Comparison of ENCODE assay signal across 24 cellular contexts in the genomic region with DNA sequence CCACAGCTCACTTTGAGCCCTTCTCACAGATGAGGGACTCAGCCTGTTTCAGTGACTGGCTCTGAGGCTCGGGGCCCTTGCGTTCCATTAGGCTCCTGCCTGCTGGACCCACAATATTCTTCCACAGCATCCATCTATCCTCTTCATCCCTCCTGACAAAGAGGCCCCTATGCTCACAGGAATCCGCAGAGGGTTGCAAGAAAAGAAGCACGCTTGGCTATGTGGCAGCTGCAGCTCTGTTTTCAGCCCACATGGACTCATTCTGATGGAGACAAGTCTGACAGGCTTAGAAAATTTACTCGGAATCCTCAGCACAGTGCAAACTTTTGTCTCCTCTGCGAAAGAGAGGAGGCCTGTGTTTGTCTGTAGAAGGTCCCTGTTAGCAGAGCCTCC.
"Had no signal": no experiment of that assay in that cellular context is flagged by ENCODE, and none has a peak within 500 bp of the region (broad histone marks: within the 10 kb centered on the region; RNA-seq: fewer than 3 reads in every experiment).

No MANE protein-coding gene starts in this region.

- H3K27ac ChIP-seq: psoas muscle, SK-N-MC, stomach, thoracic aorta, upper lobe of left lung had no signal

- H3K27me3 ChIP-seq: stomach, upper lobe of left lung had no signal

- H3K4me3 ChIP-seq: psoas muscle, SK-N-MC, stomach, thoracic aorta, upper lobe of left lung had no signal

- H3K4me1 ChIP-seq: psoas muscle, upper lobe of left lung had no signal

- DNase-seq: activated CD4-positive, alpha-beta T cell treated with anti-CD3 and anti-CD28 coated beads for 4 hours; activated CD4-positive, alpha-beta T cell treated with anti-CD3 and anti-CD28 coated beads, Interleukin-2, amount 50 U/mL, for 48 hours; activated CD4-positive, CD25-positive, alpha-beta regulatory T cell; activated gamma-delta T cell; activated T-cell treated with anti-CD3 and anti-CD28 coated beads, Interleukin-2, amount 50 U/mL, for 72 hours; effector memory CD8-positive, alpha-beta T cell; foreskin melanocyte; hippocampal formation; left colon; mesenchymal stem cell; naive B cell; psoas muscle; small intestine; stimulated activated CD4-positive, alpha-beta T cell treated with anti-CD3 and anti-CD28 coated beads, Interleukin-15, amount 100 ng/mL, for 24 hours; stomach; SW 1271; T-helper 17 cell; upper lobe of left lung had no signal

- ATAC-seq: activated naive CD4-positive, alpha-beta T cell treated with anti-CD3 and anti-CD28 coated beads, Interleukin-2, amount 50 U/mL, for 72 hours; activated T-cell treated with anti-CD3 and anti-CD28 coated beads, Interleukin-2, amount 50 U/mL, for 72 hours; effector memory CD8-positive, alpha-beta T cell; esophagus mucosa; left colon; psoas muscle; right cardiac atrium; stimulated activated memory B cell treated with anti-CD40 and anti-IgM and Interleukin-4, amounts not matched to agents 10 μg/mL and 1 μg/mL and 100 μg/mL, for 72 hours; T-helper 17 cell had no signal

- H3K9me3 ChIP-seq: psoas muscle, stomach, thoracic aorta, upper lobe of left lung had no signal

- H3K36me3 ChIP-seq: stomach, thoracic aorta, upper lobe of left lung had no signal
